10 cellular contexts compared by ENCODE assay signal in genomic region chr18:51074605-51075004, GRCh38. TPM values are rescaled to one million over a fixed set of nuclear protein-coding genes. Genes with fewer than 3 reads are reported as not detected.
DNase-seq lines count a peak whose midpoint lies in the region; ATAC-seq and TF ChIP-seq lines count a peak whose summit lies in the region.
"Had no signal": no experiment of that assay in that cellular context is flagged by ENCODE, and none has a peak within 500 bp of the region (broad histone marks: within the 10 kb centered on the region; RNA-seq: fewer than 3 reads in every experiment).

No MANE protein-coding gene starts in this region.

- ATAC-seq in GM18508 (IDR thresholded peaks at IDR 0.05; ENCODE audit: insufficient read depth, unreplicated experiment) (peak; percentile 66), GM21717 (IDR thresholded peaks at IDR 0.05; ENCODE audit: unreplicated experiment) (peak; percentile 65), HG03521 (IDR thresholded peaks at IDR 0.05; ENCODE audit: unreplicated experiment) (peak; percentile 56), Right ventricle myocardium inferior (no peak)
- ATAC-seq: Panc1 had no signal

- no peaks in the 10 kb centered on the region for H3K36me3 ChIP-seq in uterus
- H3K36me3 ChIP-seq in right atrium auricular region = peaks cover 26% of the 10 kb centered on the region

- H3K4me3 ChIP-seq in uterus (no peak overlapping the region), right atrium auricular region (no peak overlapping the region)

- H3K9me3 ChIP-seq in uterus (no peaks in the 10 kb centered on the region), right atrium auricular region (no peaks in the 10 kb centered on the region)

- H3K27me3 ChIP-seq in uterus = no peaks in the 10 kb centered on the region
- no peaks in the 10 kb centered on the region for H3K27me3 ChIP-seq in right atrium auricular region

- TF ChIP-seq CTCF in uterus (IDR thresholded peaks at IDR 0.05) (no peak), right atrium auricular region (IDR thresholded peaks at IDR 0.05) (no peak)

- H3K27ac ChIP-seq in uterus = no peak overlapping the region
- H3K27ac ChIP-seq in right atrium auricular region = no peak overlapping the region
- H3K27ac ChIP-seq: parathyroid adenoma had no signal

- no peaks in the 10 kb centered on the region for H3K4me1 ChIP-seq in uterus
- H3K4me1 ChIP-seq in right atrium auricular region = no peaks in the 10 kb centered on the region

- DNase-seq in germinal center (ENCODE audit: low spot score) (peak; percentile 27), cerebellum (ENCODE audit: low spot score) (no peak), Right ventricle myocardium inferior (ENCODE audit: missing footprints) (no peak), uterus (no peak), right atrium auricular region (ENCODE audit: low spot score) (no peak)

- TF ChIP-seq POLR2A in uterus (IDR thresholded peaks at IDR 0.05) = no peak

- intact Hi-C loops in Right ventricle myocardium inferior (cut with DNase I) = no loop called here
- intact Hi-C loops in uterus (cut with DNase I; ENCODE audit: low total_unique reads) = loop anchor here (5.0 kb wide), 1 partner anchor 42 kb away; the partner anchor contains the start of gene SMAD4

RNA-seq across cellular contexts. Expression of gene SMAD4, which starts 44.6 kb away (rescaled TPM):
- total RNA-seq in cerebellum (94.7 TPM), Right ventricle myocardium inferior (94.7 TPM), uterus (100 to 1,000 TPM; 104 to 198 (median 141) TPM), right atrium auricular region (100 to 1,000 TPM in 1 of 2 donors, 10 to 100 TPM in 1; 57.5 to 102 TPM)
